13 cellular contexts compared by ENCODE assay signal in the genomic region with DNA sequence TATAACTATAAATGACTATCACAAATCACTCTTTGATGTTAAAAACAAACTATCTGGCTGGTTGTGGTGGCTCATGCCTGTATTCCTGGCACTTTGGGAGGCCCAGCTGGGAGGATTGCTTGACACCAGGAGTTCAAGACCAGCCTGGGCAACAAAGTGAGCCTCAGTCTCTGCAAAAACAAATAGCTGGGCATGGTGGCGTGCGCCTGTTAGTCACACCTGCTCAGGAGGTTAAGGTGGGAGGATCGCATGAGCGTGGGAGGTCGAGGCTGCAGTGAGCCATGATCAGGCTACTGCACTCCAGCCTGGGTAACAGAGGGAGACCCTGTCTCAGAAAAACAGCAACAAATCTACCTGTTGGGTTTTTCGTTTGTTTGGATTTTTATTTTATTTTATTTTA. TPM values are rescaled to one million over a fixed set of nuclear protein-coding genes. Genes with fewer than 3 reads are reported as not detected.
A peak's percentile ranks its signal among the peaks of the same experiment; 100 is the strongest.
DNase-seq lines count a peak whose midpoint lies in the region; ATAC-seq, FAIRE-seq and TF ChIP-seq lines count a peak whose summit lies in the region.
"Had no signal": no experiment of that assay in that cellular context is flagged by ENCODE, and none has a peak within 500 bp of the region (broad histone marks: within the 10 kb centered on the region; RNA-seq: fewer than 3 reads in every experiment).

No MANE protein-coding gene starts in this region.

- peaks cover 14% of the 10 kb centered on the region for H3K27me3 Mint-ChIP-seq in activated naive CD4-positive, alpha-beta T cell treated with anti-CD3 and anti-CD28 coated beads, Interleukin-2, amount 10 ng/mL, durations not matched to agents 7 days and 5 days
- peaks cover 0 to 10% (median 6%) of the 10 kb centered on the region in 3 donors for H3K27me3 Mint-ChIP-seq in immature natural killer cell (ENCODE audit: low read depth in 3 of 3)

- no peaks in the 10 kb centered on the region for H3K36me3 ChIP-seq in PC-3 (ENCODE audit: low read depth, low read length)
- no peaks in the 10 kb centered on the region for H3K36me3 ChIP-seq in endothelial cell of umbilical vein (ENCODE audit: control insufficient read depth in 2 of 2, extremely low read depth in 1 of 2, insufficient read depth in 2 of 2, low read length in 2 of 2)
- H3K36me3 ChIP-seq in testis (ENCODE audit: low read depth, missing control alignments) = no peaks in the 10 kb centered on the region
- H3K36me3 ChIP-seq: prostate gland had no signal

- no peak for FAIRE-seq in endothelial cell of umbilical vein (lab: Jason Lieb, UNC)
- FAIRE-seq: HepG2 had no signal

- H3K9ac ChIP-seq in PC-3 (ENCODE audit: low read length) = peak overlapping the region; percentile 32
- no peak overlapping the region for H3K9ac ChIP-seq in endothelial cell of umbilical vein (replicated peaks; ENCODE audit: extremely low read depth, insufficient read depth, low read length)

- no peak overlapping the region for H3K4me3 Mint-ChIP-seq in activated naive CD4-positive, alpha-beta T cell treated with anti-CD3 and anti-CD28 coated beads, Interleukin-2, amount 10 ng/mL, durations not matched to agents 7 days and 5 days
- H3K4me3 Mint-ChIP-seq in immature natural killer cell = no peak overlapping the region
- H3K4me3 Mint-ChIP-seq: GM23338 had no signal

- H3K4me3 ChIP-seq in PC-3 (ENCODE audit: low read length) = no peak overlapping the region
- H3K4me3 ChIP-seq in endothelial cell of umbilical vein (replicated peaks in 1 of 3; ENCODE audit: insufficient read depth in 1 of 3, low read depth in 1 of 3, low read length in 3 of 3) = no peak overlapping the region
- no peak overlapping the region for H3K4me3 ChIP-seq in testis
- H3K4me3 ChIP-seq: GM23338, prostate gland had no signal

- H3K27ac ChIP-seq in PC-3 (ENCODE audit: low read length) (peak overlapping the region; percentile 96), endothelial cell of umbilical vein (ENCODE audit: insufficient read depth, low read depth, low read length) (peak overlapping the region; percentile 95), testis (peak overlapping the region; percentile 83 to 97)

- no peaks in the 10 kb centered on the region for H4K20me1 ChIP-seq in PC-3 (ENCODE audit: low read length)
- no peaks in the 10 kb centered on the region for H4K20me1 ChIP-seq in endothelial cell of umbilical vein (replicated peaks; ENCODE audit: control insufficient read depth, extremely low read depth, insufficient read depth, low read length)

- H3K27me3 ChIP-seq in PC-3 (ENCODE audit: low read length) (no peaks in the 10 kb centered on the region), endothelial cell of umbilical vein (ENCODE audit: control insufficient read depth in 2 of 2, insufficient read depth in 2 of 2, low read length in 2 of 2) (no peaks in the 10 kb centered on the region), testis (no peaks in the 10 kb centered on the region)

- TF ChIP-seq POLR2A in endothelial cell of umbilical vein (IDR thresholded peaks at IDR 0.05; ENCODE audit: low read depth, low read length) (no peak), testis (IDR thresholded peaks at IDR 0.05) (no peak)

- POLR2A ChIA-PET in PC-3 (lab: Charles Lee; ENCODE audit: unreplicated experiment) = interaction anchor here (0.7 kb wide), 1 partner anchor 126 kb away, joined by 10 read pairs; no protein-coding TSS in a partner anchor
- POLR2A ChIA-PET in endothelial cell of umbilical vein (lab: Charles Lee) = interaction anchor here (0.7 to 6.8 kb wide), 2 partner anchors 24 to 72 kb away, joined by 3 to 222 read pairs; no protein-coding TSS in a partner anchor

- TF ChIP-seq CTCF in PC-3 (conservative IDR thresholded peaks at IDR 0.05; ENCODE audit: low read depth, low read length) = no peak
- TF ChIP-seq CTCF in endothelial cell of umbilical vein (IDR thresholded peaks at IDR 0.05; ENCODE audit: extremely low read depth in 1 of 2, insufficient read depth in 1 of 2, low read depth in 1 of 2, low read length in 2 of 2) = no peak
- TF ChIP-seq CTCF in testis (IDR thresholded peaks at IDR 0.05) = no peak

- H3K9me2 ChIP-seq in PC-3 (replicated peaks; ENCODE audit: low read length) = no peaks in the 10 kb centered on the region

- peaks cover 45% of the 10 kb centered on the region for H3K4me1 ChIP-seq in PC-3 (ENCODE audit: insufficient read depth, low read length)
- peaks cover 33% of the 10 kb centered on the region for H3K4me1 ChIP-seq in endothelial cell of umbilical vein (ENCODE audit: control insufficient read depth, extremely low read depth, insufficient read depth, low read length)
- H3K4me1 ChIP-seq in testis = peaks cover 31% of the 10 kb centered on the region

- intact Hi-C loops in PC-3 (cut with micrococcal nuclease) = loop anchor here (1.0 kb wide), 2 partner anchors 34 to 55 kb away; no protein-coding TSS in a partner anchor
- intact Hi-C loops in endothelial cell of umbilical vein (cut with micrococcal nuclease) = no loop called here
- intact Hi-C loops in testis (cut with DNase I; ENCODE audit: low total_unique reads) = no loop called here

- H3K9me3 ChIP-seq in PC-3 (ENCODE audit: low read length) (no peaks in the 10 kb centered on the region), endothelial cell of umbilical vein (replicated peaks; ENCODE audit: control insufficient read depth, insufficient read depth, low read length) (no peaks in the 10 kb centered on the region), testis (no peaks in the 10 kb centered on the region)
- H3K9me3 ChIP-seq: prostate gland had no signal

- ATAC-seq in PC-3 = no peak
- ATAC-seq: GM23338, HepG2 had no signal

- no peak overlapping the region for H3K4me2 ChIP-seq in PC-3 (ENCODE audit: low read length)
- H3K4me2 ChIP-seq in endothelial cell of umbilical vein (ENCODE audit: insufficient read depth, low read length) = no peak overlapping the region
- H3K4me2 ChIP-seq: GM23338 had no signal

- no TSS peak for BruUV-seq in PC-3 (replicated peaks; lab: Mats Ljungman, UMichigan)
- no TSS peak for BruUV-seq in endothelial cell of umbilical vein (replicated peaks; lab: Mats Ljungman, UMichigan)

- dilution Hi-C loops in endothelial cell of umbilical vein (cut with MboI; ENCODE audit: extremely low pct_ligation_motif_present, low sequenced_read_pairs) = loop anchor here (5.0 kb wide), 1 partner anchor 66 kb away; no protein-coding TSS in a partner anchor

- H2AFZ ChIP-seq in PC-3 (ENCODE audit: low read length) = no peak overlapping the region
- H2AFZ ChIP-seq in endothelial cell of umbilical vein (ENCODE audit: low read depth, low read length) = no peak overlapping the region
- H2AFZ ChIP-seq: GM23338 had no signal

- peaks cover 17% of the 10 kb centered on the region for H3F3A ChIP-seq in PC-3 (ENCODE audit: low read length, unreplicated experiment)

- no peak overlapping the region for H3K27ac Mint-ChIP-seq in activated naive CD4-positive, alpha-beta T cell treated with anti-CD3 and anti-CD28 coated beads, Interleukin-2, amount 10 ng/mL, durations not matched to agents 7 days and 5 days
- no peak overlapping the region for H3K27ac Mint-ChIP-seq in immature natural killer cell
- H3K27ac Mint-ChIP-seq: GM23338 had no signal

- peaks cover 43% of the 10 kb centered on the region for H3K4me1 Mint-ChIP-seq in activated naive CD4-positive, alpha-beta T cell treated with anti-CD3 and anti-CD28 coated beads, Interleukin-2, amount 10 ng/mL, durations not matched to agents 7 days and 5 days
- H3K4me1 Mint-ChIP-seq in immature natural killer cell = peaks cover 6 to 18% of the 10 kb centered on the region in 2 donors
- H3K4me1 Mint-ChIP-seq: GM23338 had no signal

- H3K79me2 ChIP-seq in PC-3 (ENCODE audit: low read length) = no peaks in the 10 kb centered on the region
- peaks cover 10% of the 10 kb centered on the region for H3K79me2 ChIP-seq in endothelial cell of umbilical vein (ENCODE audit: control insufficient read depth, insufficient read depth, low read length)

- H3K9me3 Mint-ChIP-seq in activated naive CD4-positive, alpha-beta T cell treated with anti-CD3 and anti-CD28 coated beads, Interleukin-2, amount 10 ng/mL, durations not matched to agents 7 days and 5 days = no peaks in the 10 kb centered on the region
- H3K9me3 Mint-ChIP-seq in immature natural killer cell = no peaks in the 10 kb centered on the region
- H3K9me3 Mint-ChIP-seq: GM23338 had no signal

- 91 to 96% methylated on average over 6 of the region's 6 CpGs for WGBS in testis, 2 donors

- peak; percentile 40 for DNase-seq in activated naive CD4-positive, alpha-beta T cell treated with Interleukin-2 at 50 U/mL for 16 hours
- no peak for DNase-seq in activated naive CD4-positive, alpha-beta T cell treated with anti-CD3 and anti-CD28 coated beads, Interleukin-2, amount 10 ng/mL, durations not matched to agents 7 days and 5 days
- no peak for DNase-seq in PC-3
- no peak for DNase-seq in endothelial cell of umbilical vein (ENCODE audit: low read depth, low spot score)
- DNase-seq in testis = no peak
- no peak for DNase-seq in HUDEP-2 (lab: John Stamatoyannopoulos, UW; ENCODE audit: unreplicated experiment in 76 of 76)
- no peak for DNase-seq in immature natural killer cell
- no peak for DNase-seq in SIG-M5 treated with dmso at 0.1 percent for 504 hours (lab: John Stamatoyannopoulos, UW; ENCODE audit: unreplicated experiment)
- DNase-seq: SHP77, T-helper 9 cell had no signal

- H3K36me3 Mint-ChIP-seq in activated naive CD4-positive, alpha-beta T cell treated with anti-CD3 and anti-CD28 coated beads, Interleukin-2, amount 10 ng/mL, durations not matched to agents 7 days and 5 days = no peaks in the 10 kb centered on the region
- H3K36me3 Mint-ChIP-seq in immature natural killer cell = no peaks in the 10 kb centered on the region

- no peaks in the 10 kb centered on the region for H3K9me1 ChIP-seq in endothelial cell of umbilical vein (replicated peaks; ENCODE audit: control insufficient read depth, extremely low read depth, insufficient read depth, low read length)

- CTCF ChIA-PET in activated naive CD4-positive, alpha-beta T cell treated with anti-CD3 and anti-CD28 coated beads, Interleukin-2, amount 10 ng/mL, durations not matched to agents 7 days and 5 days (lab: Charles Lee) = interaction anchor here (1.4 kb wide), 1 partner anchor 22 kb away, joined by 5 read pairs; no protein-coding TSS in a partner anchor
- CTCF ChIA-PET in PC-3 (lab: Charles Lee) (no interaction called here), endothelial cell of umbilical vein (lab: Charles Lee) (interaction anchor here (1.0 to 5.6 kb wide), 4 partner anchors 60 to 161 kb away, joined by 3 to 49 read pairs (median 7); no protein-coding TSS in a partner anchor)

RNA-seq across cellular contexts. Expression of a gene that starts 5.4 kb away (rescaled TPM):
- total RNA-seq in PC-3 (2014; rRNA removed) = 419 and 430 TPM in 2 replicates
- total RNA-seq in endothelial cell of umbilical vein = 465 and 566 TPM in 2 replicates
- polyA plus RNA-seq in endothelial cell of umbilical vein = 278 and 309 TPM in 2 replicates
- polyA plus RNA-seq in endothelial cell of umbilical vein (2011; cell fraction: cytosol; rRNA removed) = 456 and 556 TPM in 2 replicates
- polyA plus RNA-seq in endothelial cell of umbilical vein (2011; cell fraction: nucleus; rRNA removed) = 371 and 409 TPM in 2 replicates
- polyA plus RNA-seq in endothelial cell of umbilical vein (2012) = 367 and 453 TPM in 2 replicates
- polyA minus RNA-seq in endothelial cell of umbilical vein = 734 and 1,002 TPM in 2 replicates
- polyA minus RNA-seq in endothelial cell of umbilical vein (2011; cell fraction: cytosol; rRNA and poly(A)+ RNA removed) = 206 TPM
- 326 and 358 TPM in 2 replicates for polyA minus RNA-seq in endothelial cell of umbilical vein (2011; cell fraction: nucleus; rRNA and poly(A)+ RNA removed)
- 100 to 1,000 TPM in 1 of 2 donors, 10 to 100 TPM in 1; 96.2 to 110 TPM for total RNA-seq in testis
- polyA plus RNA-seq in testis (ENCODE audit: insufficient read depth, low read depth, low replicate concordance) = 67.8 TPM
- polyA plus RNA-seq in immature natural killer cell = 10 to 100 TPM; 30.4 to 53.7 (median 51.0) TPM
